Comparison of ENCODE assay signal across 19 cellular contexts in genomic region chr7:88395720-88396119, GRCh38.
DNase-seq lines count a peak whose midpoint lies in the region; FAIRE-seq and TF ChIP-seq lines count a peak whose summit lies in the region.
"Had no signal": no experiment of that assay in that cellular context is flagged by ENCODE, and none has a peak within 500 bp of the region (broad histone marks: within the 10 kb centered on the region; RNA-seq: fewer than 3 reads in every experiment).

No MANE protein-coding gene starts in this region.

- H3K36me3 ChIP-seq in spleen = no peaks in the 10 kb centered on the region

- H3K4me3 ChIP-seq in spleen = peak overlapping the region in 1 of 8 donors; percentile 12
- H3K4me3 ChIP-seq: GM12878, SK-N-MC had no signal

- H3K27ac ChIP-seq in spleen = peak overlapping the region in 6 of 8 donors; percentile 16 to 74 (median 54)
- H3K27ac ChIP-seq: 22Rv1, C4-2B, SK-N-MC had no signal

- no peaks in the 10 kb centered on the region for H3K27me3 ChIP-seq in spleen (replicated peaks in 1 of 7)

- 30 to 45% (median 35%) methylated on average over 4 of the region's 4 CpGs for WGBS in spleen, 5 donors

- no peaks in the 10 kb centered on the region for H3K9me3 ChIP-seq in spleen
- H3K9me3 ChIP-seq: Caco-2 had no signal

- no peak for TF ChIP-seq POLR2A in spleen (IDR thresholded peaks at IDR 0.05)

- no peak for TF ChIP-seq CTCF in spleen (IDR thresholded peaks at IDR 0.05 in 8 of 11, conservative IDR thresholded peaks at IDR 0.05 in 3 of 11)

- peak; percentile 8 for DNase-seq in NK-92 treated with Interleukin-12 subunit alpha and Interleukin-12 subunit beta, amount 100 ng/mL, for 24 hours (lab: John Stamatoyannopoulos, UW)
- no peak for DNase-seq in NK-92 (lab: John Stamatoyannopoulos, UW; ENCODE audit: unreplicated experiment)
- DNase-seq in NOMO-1 (lab: John Stamatoyannopoulos, UW; ENCODE audit: unreplicated experiment in 2 of 2) = peak; percentile 86 to 98
- peak; percentile 89 for DNase-seq in SKM-1 treated with dmso at 0.1 percent for 144 hours (lab: John Stamatoyannopoulos, UW; ENCODE audit: unreplicated experiment)
- DNase-seq in spleen = no peak
- DNase-seq in A172 (ENCODE audit: low spot score) = no peak
- no peak for DNase-seq in D341Med (ENCODE audit: low spot score)
- DNase-seq in GM19239 (ENCODE audit: insufficient read length, low spot score) = no peak
- DNase-seq: Caco-2, DMS53, KG1, NCI-H187 treated with DMSO at 0.1 percent for 48 hours, NCI-H2171, NCI-H446 treated with DMSO at 0.1 percent for 48 hours, NCI-H748 treated with DMSO at 0.1 percent for 48 hours had no signal

- intact Hi-C loops in spleen (cut with DNase I; ENCODE audit: low total_unique reads) = no loop called here

- peaks cover 0 to 11% (median 0%) of the 10 kb centered on the region in 6 donors for H3K4me1 ChIP-seq in spleen

- FAIRE-seq in GM19239 (lab: Jason Lieb, UNC) = no peak
- FAIRE-seq: GM12878 had no signal

Comparison
In these comparisons a context has a peak if more than half of its experiments do, and no peak if none do; other contexts are left out.
1. DNase-seq: peak in NK-92 treated with Interleukin-12 subunit alpha and Interleukin-12 subunit beta, amount 100 ng/mL, for 24 hours (single experiment), NOMO-1 (2 of 2) and SKM-1 treated with dmso at 0.1 percent for 144 hours (single experiment); none in NK-92 (single experiment), spleen (single experiment), A172 (single experiment), D341Med (single experiment) and GM19239 (single experiment).